In the genomic region with DNA sequence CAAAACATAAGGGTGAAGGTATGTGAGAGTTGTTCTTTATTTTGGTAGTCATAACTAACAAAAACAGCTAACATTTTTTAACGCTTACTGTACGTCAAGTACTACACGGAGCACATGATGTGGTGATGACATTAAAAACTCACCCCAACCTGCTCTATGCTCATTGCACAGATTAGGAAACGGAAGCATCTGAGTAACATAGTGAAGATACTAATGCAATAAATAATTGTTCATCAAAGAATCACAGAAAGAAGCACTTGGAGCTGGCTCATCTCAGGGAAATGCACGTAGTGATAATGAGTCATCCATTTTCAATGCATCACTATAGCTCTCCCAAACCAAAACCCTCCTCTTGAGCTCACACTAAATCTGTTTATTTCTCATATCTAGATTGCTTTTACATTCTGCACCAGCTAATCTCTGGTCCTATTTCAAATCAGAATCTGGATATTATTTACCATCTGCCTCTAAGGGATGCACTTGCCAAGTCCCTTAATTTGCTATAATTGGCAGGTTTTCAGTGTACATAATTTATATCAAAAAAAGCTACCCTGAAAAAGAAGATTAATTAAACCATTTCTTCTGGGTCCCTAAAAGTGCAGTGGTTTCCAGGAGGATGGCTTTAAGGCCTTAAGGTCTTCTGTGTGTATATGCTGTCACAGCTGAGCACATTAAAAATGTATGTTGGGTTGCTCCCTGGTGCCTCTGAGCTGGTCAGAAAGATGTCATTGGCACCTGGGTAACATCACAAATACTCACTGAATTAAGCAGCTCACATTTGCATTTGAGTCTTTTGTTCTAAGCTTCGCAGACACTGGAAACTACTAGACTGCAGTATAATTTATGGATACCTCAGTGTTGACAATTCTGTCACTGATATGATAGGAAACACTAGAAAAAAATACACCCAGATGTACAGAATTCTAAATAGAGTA, we compare ENCODE assay signal across 10 cellular contexts.
A peak's percentile ranks its signal among the peaks of the same experiment; 100 is the strongest.
DNase-seq lines count a peak whose midpoint lies in the region; ATAC-seq lines count a peak whose summit lies in the region.
"Had no signal": no experiment of that assay in that cellular context is flagged by ENCODE, and none has a peak within 500 bp of the region (broad histone marks: within the 10 kb centered on the region; RNA-seq: fewer than 3 reads in every experiment).

No MANE protein-coding gene starts in this region.

- DNase-seq in AG20443 (ENCODE audit: low spot score), result peak; percentile 74
- DNase-seq in MG63, result peak; percentile 60
- DNase-seq in astrocyte of the hippocampus (ENCODE audit: low read depth, low spot score), result peak; percentile 73
- DNase-seq in kidney tubule cell (ENCODE audit: low spot score), result peak; percentile 85
- no peak for DNase-seq in cortex of kidney (lab: John Stamatoyannopoulos, UW)
- DNase-seq in HuH-7.5 (ENCODE audit: low spot score), result no peak
- no peak for DNase-seq in activated naive CD4-positive, alpha-beta T cell (lab: John Stamatoyannopoulos, UW)
- DNase-seq: activated CD4-positive, alpha-beta T cell treated with anti-CD3 and anti-CD28 coated beads, Interleukin-2, amount 50 U/mL, for 48 hours had no signal

- H3K4me3 ChIP-seq in MG63, result no peak overlapping the region
- H3K4me3 ChIP-seq: HAP-1 had no signal

- no peaks in the 10 kb centered on the region for H3K36me3 ChIP-seq in MG63
- H3K36me3 ChIP-seq: HAP-1 had no signal

- H3K9me3 ChIP-seq in MG63, result peaks cover 5% of the 10 kb centered on the region
- H3K9me3 ChIP-seq: HAP-1 had no signal

- no peak for ATAC-seq in HG02588 (IDR thresholded peaks at IDR 0.05; ENCODE audit: unreplicated experiment)

- H3K27me3 ChIP-seq in MG63, result no peaks in the 10 kb centered on the region

Comparison
In these comparisons a context has a peak if more than half of its experiments do, and no peak if none do; other contexts are left out.
1. DNase-seq: peak in AG20443 (single experiment), MG63 (single experiment), astrocyte of the hippocampus (single experiment) and kidney tubule cell (single experiment); none in cortex of kidney (single experiment), HuH-7.5 (single experiment) and activated naive CD4-positive, alpha-beta T cell (0 of 4).